ENCODE assay signal across 1 cellular context in the genomic region with DNA sequence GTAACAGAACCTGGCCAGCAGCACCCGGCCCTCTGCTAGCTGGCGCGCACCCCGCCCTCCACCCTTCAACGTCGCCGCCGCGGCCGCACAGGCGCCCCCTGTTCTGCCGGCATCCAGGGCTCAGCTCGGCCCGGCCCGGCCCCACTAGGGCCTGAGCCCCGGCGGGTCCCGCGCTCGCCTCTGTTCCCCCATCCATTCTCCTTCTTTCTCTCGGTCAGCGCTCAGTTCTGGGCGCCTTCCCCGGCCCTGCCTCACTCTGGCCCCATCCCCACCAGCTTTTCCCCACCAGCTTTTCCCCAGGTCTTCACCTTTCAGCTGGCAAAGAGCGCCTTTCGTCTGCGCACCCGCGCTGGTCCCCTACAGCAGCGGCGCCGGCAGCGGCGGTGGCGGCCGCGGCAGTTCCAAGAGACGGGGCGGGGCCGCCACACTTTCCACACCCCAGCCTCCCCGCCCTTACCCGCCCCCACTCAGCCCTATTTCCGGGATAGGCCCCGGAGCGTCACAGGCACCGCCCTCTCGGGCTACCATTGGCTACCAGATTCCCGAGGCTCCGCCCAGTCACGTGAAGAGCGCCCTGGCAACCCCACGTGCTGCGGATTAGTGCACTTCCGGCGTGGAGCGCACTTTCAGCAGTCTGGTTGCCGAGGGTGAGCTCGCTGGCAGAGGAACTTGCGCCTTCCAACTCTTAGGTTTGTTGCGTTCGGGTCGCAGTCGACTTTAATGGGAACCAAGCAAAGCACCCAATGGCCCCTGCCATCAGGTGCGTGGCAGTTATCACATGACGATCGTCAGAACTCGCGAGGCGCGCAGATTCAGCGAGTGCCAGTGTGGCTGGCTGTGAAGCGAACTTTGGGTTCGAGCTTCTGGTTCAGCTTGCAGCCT.
TF ChIP-seq lines count a peak whose summit lies in the region.

Gene EIF5A2, minus strand, starts transcription at position 403 of the 882 bp plus-strand sequence. CDS start 831 bp downstream, outside the sequence.

TF ChIP-seq in K562, 482 proteins besides CTCF, POLR2A, EP300 and RAD21 (continued from another document and continues in another):
- TF ChIP-seq, protein P1, sequence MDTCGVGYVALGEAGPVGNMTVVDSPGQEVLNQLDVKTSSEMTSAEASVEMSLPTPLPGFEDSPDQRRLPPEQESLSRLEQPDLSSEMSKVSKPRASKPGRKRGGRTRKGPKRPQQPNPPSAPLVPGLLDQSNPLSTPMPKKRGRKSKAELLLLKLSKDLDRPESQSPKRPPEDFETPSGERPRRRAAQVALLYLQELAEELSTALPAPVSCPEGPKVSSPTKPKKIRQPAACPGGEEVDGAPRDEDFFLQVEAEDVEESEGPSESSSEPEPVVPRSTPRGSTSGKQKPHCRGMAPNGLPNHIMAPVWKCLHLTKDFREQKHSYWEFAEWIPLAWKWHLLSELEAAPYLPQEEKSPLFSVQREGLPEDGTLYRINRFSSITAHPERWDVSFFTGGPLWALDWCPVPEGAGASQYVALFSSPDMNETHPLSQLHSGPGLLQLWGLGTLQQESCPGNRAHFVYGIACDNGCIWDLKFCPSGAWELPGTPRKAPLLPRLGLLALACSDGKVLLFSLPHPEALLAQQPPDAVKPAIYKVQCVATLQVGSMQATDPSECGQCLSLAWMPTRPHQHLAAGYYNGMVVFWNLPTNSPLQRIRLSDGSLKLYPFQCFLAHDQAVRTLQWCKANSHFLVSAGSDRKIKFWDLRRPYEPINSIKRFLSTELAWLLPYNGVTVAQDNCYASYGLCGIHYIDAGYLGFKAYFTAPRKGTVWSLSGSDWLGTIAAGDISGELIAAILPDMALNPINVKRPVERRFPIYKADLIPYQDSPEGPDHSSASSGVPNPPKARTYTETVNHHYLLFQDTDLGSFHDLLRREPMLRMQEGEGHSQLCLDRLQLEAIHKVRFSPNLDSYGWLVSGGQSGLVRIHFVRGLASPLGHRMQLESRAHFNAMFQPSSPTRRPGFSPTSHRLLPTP (IDR thresholded peaks at IDR 0.05; ENCODE audit: borderline replicate concordance, extremely low read depth, insufficient read length): no peak
- TF ChIP-seq CREB1 (IDR thresholded peaks at IDR 0.05): peak; percentile 78
- peak; percentile 76 for TF ChIP-seq CREB1 (CRISPR knock-in tag; IDR thresholded peaks at IDR 0.05)
- TF ChIP-seq PHTF2 (CRISPR knock-in tag; IDR thresholded peaks at IDR 0.05): no peak
- TF ChIP-seq FOXK2 (conservative IDR thresholded peaks at IDR 0.05 in 1 of 2, IDR thresholded peaks at IDR 0.05 in 1 of 2; ENCODE audit: low read depth in 2 of 2): peak; percentile 47 to 64; a peak in 2 of 4 replicates
- peak; percentile 78 for TF ChIP-seq EGR1 (conservative IDR thresholded peaks at IDR 0.05)
- TF ChIP-seq ZNF699 (CRISPR knock-in tag; IDR thresholded peaks at IDR 0.05; ENCODE audit: insufficient replicate concordance): no peak
- TF ChIP-seq ZKSCAN3 (CRISPR knock-in tag; IDR thresholded peaks at IDR 0.05): no peak
- peak; percentile 77; the same call in 1 of the 2 replicates for TF ChIP-seq CTBP1 (IDR thresholded peaks at IDR 0.05; ENCODE audit: borderline replicate concordance)
- no peak for TF ChIP-seq MCM7 (IDR thresholded peaks at IDR 0.05)
- peak; percentile 98 for TF ChIP-seq CBX1 (IDR thresholded peaks at IDR 0.05; ENCODE audit: low read depth)
- TF ChIP-seq HDGF (IDR thresholded peaks at IDR 0.05): no peak
- TF ChIP-seq HMGXB4 (CRISPR knock-in tag; IDR thresholded peaks at IDR 0.05): no peak
- TF ChIP-seq SIRT6 (IDR thresholded peaks at IDR 0.05; ENCODE audit: low read depth, low read length): no peak
- no peak for TF ChIP-seq NR0B1 (IDR thresholded peaks at IDR 0.05; ENCODE audit: partially characterized antibody)
- no peak for TF ChIP-seq ZNF41 (CRISPR knock-in tag; conservative IDR thresholded peaks at IDR 0.05)
- no peak for TF ChIP-seq GTF2F1 (IDR thresholded peaks at IDR 0.05; ENCODE audit: low read depth, low read length)
- 0 out of 2 replicates have a peak, but pooled peaks have one; percentile 10 for TF ChIP-seq ESRRA (IDR thresholded peaks at IDR 0.05; ENCODE audit: borderline replicate concordance, low read depth)
- TF ChIP-seq SETDB1 (IDR thresholded peaks at IDR 0.05; ENCODE audit: low read length): no peak
- no peak for TF ChIP-seq CEBPB (tag; IDR thresholded peaks at IDR 0.05)
- no peak; the same call in 1 of the 2 replicates for TF ChIP-seq ETS1 (conservative IDR thresholded peaks at IDR 0.05; ENCODE audit: control insufficient read depth, low read depth, low read length)
- no peak for TF ChIP-seq CGGBP1 (CRISPR knock-in tag; IDR thresholded peaks at IDR 0.05)
- peak; percentile 100 for TF ChIP-seq BHLHE40 (IDR thresholded peaks at IDR 0.05; ENCODE audit: low read length)
- TF ChIP-seq TAF1 (IDR thresholded peaks at IDR 0.05; ENCODE audit: control insufficient read depth, extremely low read depth, insufficient read depth, low read length, severe bottlenecking): peak; percentile 61
- TF ChIP-seq, protein P2, sequence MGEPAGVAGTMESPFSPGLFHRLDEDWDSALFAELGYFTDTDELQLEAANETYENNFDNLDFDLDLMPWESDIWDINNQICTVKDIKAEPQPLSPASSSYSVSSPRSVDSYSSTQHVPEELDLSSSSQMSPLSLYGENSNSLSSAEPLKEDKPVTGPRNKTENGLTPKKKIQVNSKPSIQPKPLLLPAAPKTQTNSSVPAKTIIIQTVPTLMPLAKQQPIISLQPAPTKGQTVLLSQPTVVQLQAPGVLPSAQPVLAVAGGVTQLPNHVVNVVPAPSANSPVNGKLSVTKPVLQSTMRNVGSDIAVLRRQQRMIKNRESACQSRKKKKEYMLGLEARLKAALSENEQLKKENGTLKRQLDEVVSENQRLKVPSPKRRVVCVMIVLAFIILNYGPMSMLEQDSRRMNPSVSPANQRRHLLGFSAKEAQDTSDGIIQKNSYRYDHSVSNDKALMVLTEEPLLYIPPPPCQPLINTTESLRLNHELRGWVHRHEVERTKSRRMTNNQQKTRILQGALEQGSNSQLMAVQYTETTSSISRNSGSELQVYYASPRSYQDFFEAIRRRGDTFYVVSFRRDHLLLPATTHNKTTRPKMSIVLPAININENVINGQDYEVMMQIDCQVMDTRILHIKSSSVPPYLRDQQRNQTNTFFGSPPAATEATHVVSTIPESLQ (CRISPR knock-in tag; IDR thresholded peaks at IDR 0.05): no peak
- TF ChIP-seq PTRF (tag; IDR thresholded peaks at IDR 0.05): no peak
- TF ChIP-seq, protein P3, sequence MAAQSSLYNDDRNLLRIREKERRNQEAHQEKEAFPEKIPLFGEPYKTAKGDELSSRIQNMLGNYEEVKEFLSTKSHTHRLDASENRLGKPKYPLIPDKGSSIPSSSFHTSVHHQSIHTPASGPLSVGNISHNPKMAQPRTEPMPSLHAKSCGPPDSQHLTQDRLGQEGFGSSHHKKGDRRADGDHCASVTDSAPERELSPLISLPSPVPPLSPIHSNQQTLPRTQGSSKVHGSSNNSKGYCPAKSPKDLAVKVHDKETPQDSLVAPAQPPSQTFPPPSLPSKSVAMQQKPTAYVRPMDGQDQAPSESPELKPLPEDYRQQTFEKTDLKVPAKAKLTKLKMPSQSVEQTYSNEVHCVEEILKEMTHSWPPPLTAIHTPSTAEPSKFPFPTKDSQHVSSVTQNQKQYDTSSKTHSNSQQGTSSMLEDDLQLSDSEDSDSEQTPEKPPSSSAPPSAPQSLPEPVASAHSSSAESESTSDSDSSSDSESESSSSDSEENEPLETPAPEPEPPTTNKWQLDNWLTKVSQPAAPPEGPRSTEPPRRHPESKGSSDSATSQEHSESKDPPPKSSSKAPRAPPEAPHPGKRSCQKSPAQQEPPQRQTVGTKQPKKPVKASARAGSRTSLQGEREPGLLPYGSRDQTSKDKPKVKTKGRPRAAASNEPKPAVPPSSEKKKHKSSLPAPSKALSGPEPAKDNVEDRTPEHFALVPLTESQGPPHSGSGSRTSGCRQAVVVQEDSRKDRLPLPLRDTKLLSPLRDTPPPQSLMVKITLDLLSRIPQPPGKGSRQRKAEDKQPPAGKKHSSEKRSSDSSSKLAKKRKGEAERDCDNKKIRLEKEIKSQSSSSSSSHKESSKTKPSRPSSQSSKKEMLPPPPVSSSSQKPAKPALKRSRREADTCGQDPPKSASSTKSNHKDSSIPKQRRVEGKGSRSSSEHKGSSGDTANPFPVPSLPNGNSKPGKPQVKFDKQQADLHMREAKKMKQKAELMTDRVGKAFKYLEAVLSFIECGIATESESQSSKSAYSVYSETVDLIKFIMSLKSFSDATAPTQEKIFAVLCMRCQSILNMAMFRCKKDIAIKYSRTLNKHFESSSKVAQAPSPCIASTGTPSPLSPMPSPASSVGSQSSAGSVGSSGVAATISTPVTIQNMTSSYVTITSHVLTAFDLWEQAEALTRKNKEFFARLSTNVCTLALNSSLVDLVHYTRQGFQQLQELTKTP (IDR thresholded peaks at IDR 0.05; ENCODE audit: low read depth in 1 of 2, partially characterized antibody in 2 of 2): peak in 1 of 2 experiments; percentile 35
- no peak for TF ChIP-seq RBM17 (IDR thresholded peaks at IDR 0.05; ENCODE audit: borderline replicate concordance, low read depth, low read length)
- no peak for TF ChIP-seq NR3C1 (CRISPR knock-in tag; IDR thresholded peaks at IDR 0.05)
- TF ChIP-seq FOXM1 (IDR thresholded peaks at IDR 0.05; ENCODE audit: low read depth): peak; percentile 56; the same call in 1 of the 2 replicates
- no peak; the same call in 1 of the 2 replicates for TF ChIP-seq FOXM1 (CRISPR knock-in tag; IDR thresholded peaks at IDR 0.05; ENCODE audit: low read depth)
- TF ChIP-seq THAP7 (CRISPR knock-in tag; IDR thresholded peaks at IDR 0.05): no peak
- no peak for TF ChIP-seq ZNF583 (CRISPR knock-in tag; IDR thresholded peaks at IDR 0.05)
- 0 out of 2 replicates have a peak, but pooled peaks have one; percentile 10 for TF ChIP-seq E2F4 (CRISPR knock-in tag; IDR thresholded peaks at IDR 0.05; ENCODE audit: low read depth)
- TF ChIP-seq ZNF57 (CRISPR knock-in tag; IDR thresholded peaks at IDR 0.05): no peak
- TF ChIP-seq, protein P4, sequence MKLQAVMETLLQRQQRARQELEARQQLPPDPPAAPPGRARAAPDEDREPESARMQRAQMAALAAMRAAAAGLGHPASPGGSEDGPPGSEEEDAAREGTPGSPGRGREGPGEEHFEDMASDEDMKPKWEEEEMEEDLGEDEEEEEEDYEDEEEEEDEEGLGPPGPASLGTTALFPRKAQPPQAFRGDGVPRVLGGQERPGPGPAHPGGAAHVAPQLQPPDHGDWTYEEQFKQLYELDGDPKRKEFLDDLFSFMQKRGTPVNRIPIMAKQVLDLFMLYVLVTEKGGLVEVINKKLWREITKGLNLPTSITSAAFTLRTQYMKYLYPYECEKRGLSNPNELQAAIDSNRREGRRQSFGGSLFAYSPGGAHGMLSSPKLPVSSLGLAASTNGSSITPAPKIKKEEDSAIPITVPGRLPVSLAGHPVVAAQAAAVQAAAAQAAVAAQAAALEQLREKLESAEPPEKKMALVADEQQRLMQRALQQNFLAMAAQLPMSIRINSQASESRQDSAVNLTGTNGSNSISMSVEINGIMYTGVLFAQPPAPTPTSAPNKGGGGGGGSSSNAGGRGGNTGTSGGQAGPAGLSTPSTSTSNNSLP (IDR thresholded peaks at IDR 0.05; ENCODE audit: borderline replicate concordance, low read depth, low read length): no peak
